Comparison of ENCODE assay signal across 11 cellular contexts in genomic region chr12:4116251-4117111, GRCh38.
DNase-seq lines count a peak whose midpoint lies in the region; ATAC-seq and TF ChIP-seq lines count a peak whose summit lies in the region.
"Had no signal": no experiment of that assay in that cellular context is flagged by ENCODE, and none has a peak within 500 bp of the region (broad histone marks: within the 10 kb centered on the region; RNA-seq: fewer than 3 reads in every experiment).

No MANE protein-coding gene starts in this region.

- H3K4me1 Mint-ChIP-seq in activated naive CD8-positive, alpha-beta T cell treated with anti-CD3 and anti-CD28 coated beads, Interleukin-2, amount 10 ng/mL, durations not matched to agents 7 days and 5 days, result peaks cover 75% of the 10 kb centered on the region
- H3K4me1 Mint-ChIP-seq in activated naive CD8-positive, alpha-beta T cell treated with anti-CD3 and anti-CD28 coated beads for 36 hours, result peaks cover 61% of the 10 kb centered on the region
- H3K4me1 Mint-ChIP-seq in T-helper 17 cell, result peaks cover 35% of the 10 kb centered on the region

- 46 to 59% (median 53%) methylated on average over 12 of the region's 12 CpGs for WGBS in heart left ventricle, 4 donors
- 25 to 58% methylated on average over 1 to 12 of the region's 12 CpGs for WGBS in transverse colon (ENCODE audit: low coverage in 1 of 2), 2 donors

- H3K27me3 ChIP-seq in heart left ventricle (peaks cover 0 to 8% (median 0%) of the 10 kb centered on the region in 9 donors), transverse colon (no peaks in the 10 kb centered on the region)

- H3K36me3 Mint-ChIP-seq in activated naive CD8-positive, alpha-beta T cell treated with anti-CD3 and anti-CD28 coated beads, Interleukin-2, amount 10 ng/mL, durations not matched to agents 7 days and 5 days, result peaks cover 3% of the 10 kb centered on the region
- H3K36me3 Mint-ChIP-seq in activated naive CD8-positive, alpha-beta T cell treated with anti-CD3 and anti-CD28 coated beads for 36 hours, result peaks cover 3% of the 10 kb centered on the region
- no peaks in the 10 kb centered on the region for H3K36me3 Mint-ChIP-seq in T-helper 17 cell (ENCODE audit: low read depth)
- H3K36me3 Mint-ChIP-seq: T-cell had no signal

- H3K27ac ChIP-seq in heart left ventricle, result no peak overlapping the region
- H3K27ac ChIP-seq in transverse colon, result peak overlapping the region in 3 of 4 donors; percentile 25 to 75 (median 28)
- H3K27ac ChIP-seq: adrenal gland had no signal

- H3K9me3 Mint-ChIP-seq in activated naive CD8-positive, alpha-beta T cell treated with anti-CD3 and anti-CD28 coated beads, Interleukin-2, amount 10 ng/mL, durations not matched to agents 7 days and 5 days, result no peaks in the 10 kb centered on the region
- no peaks in the 10 kb centered on the region for H3K9me3 Mint-ChIP-seq in activated naive CD8-positive, alpha-beta T cell treated with anti-CD3 and anti-CD28 coated beads for 36 hours
- H3K9me3 Mint-ChIP-seq: T-cell had no signal

- H3K4me3 ChIP-seq in heart left ventricle, result no peak overlapping the region
- H3K4me3 ChIP-seq in transverse colon, result no peak overlapping the region
- H3K4me3 ChIP-seq: adrenal gland, K562 had no signal

- H3K9me3 ChIP-seq in T-helper 17 cell (ENCODE audit: control insufficient read depth, low read length, poor library complexity, severe bottlenecking), result no peaks in the 10 kb centered on the region
- H3K9me3 ChIP-seq in heart left ventricle, result no peaks in the 10 kb centered on the region
- H3K9me3 ChIP-seq in transverse colon, result no peaks in the 10 kb centered on the region
- H3K9me3 ChIP-seq: adrenal gland had no signal

- TF ChIP-seq POLR2A in heart left ventricle (IDR thresholded peaks at IDR 0.05), result no peak
- no peak for TF ChIP-seq POLR2A in transverse colon (IDR thresholded peaks at IDR 0.05)

- in situ Hi-C loops in transverse colon (cut with MboI; ENCODE audit: low pct_ligation_motif_present in 1 of 4, low pct_unique_long_range_greater_than_20kb in 1 of 4, low sequenced_read_pairs in 3 of 4), result loop anchor here in 3 of 4 donors (10.0 to 25.0 kb wide), 2 partner anchors 158 to 171 kb away; partner anchors contain the start of gene CCND2 (in 1 of the 3)

- intact Hi-C loops in heart left ventricle (cut with DNase I), result no loop called here
- intact Hi-C loops in transverse colon (cut with DNase I; ENCODE audit: low total_unique reads), result loop anchor here (5.0 kb wide), 1 partner anchor 1631 kb away; no protein-coding TSS in a partner anchor

- H3K27me3 Mint-ChIP-seq in activated naive CD8-positive, alpha-beta T cell treated with anti-CD3 and anti-CD28 coated beads, Interleukin-2, amount 10 ng/mL, durations not matched to agents 7 days and 5 days, result no peaks in the 10 kb centered on the region
- peaks cover 1% of the 10 kb centered on the region for H3K27me3 Mint-ChIP-seq in activated naive CD8-positive, alpha-beta T cell treated with anti-CD3 and anti-CD28 coated beads for 36 hours
- H3K27me3 Mint-ChIP-seq in T-helper 17 cell, result peaks cover 10% of the 10 kb centered on the region
- H3K27me3 Mint-ChIP-seq: T-cell had no signal

- TF ChIP-seq EP300 in transverse colon (IDR thresholded peaks at IDR 0.05; ENCODE audit: low read depth), result no peak

- no peak for ATAC-seq in activated naive CD8-positive, alpha-beta T cell treated with anti-CD3 and anti-CD28 coated beads, Interleukin-2, amount 10 ng/mL, durations not matched to agents 7 days and 5 days (ENCODE audit: low read depth)
- no peak for ATAC-seq in T-helper 17 cell
- peak; percentile 57 to 93 (median 76) for ATAC-seq in heart left ventricle
- no peak for ATAC-seq in HG03108 (IDR thresholded peaks at IDR 0.05; ENCODE audit: unreplicated experiment)
- ATAC-seq: T-cell had no signal

- H3K27ac Mint-ChIP-seq in activated naive CD8-positive, alpha-beta T cell treated with anti-CD3 and anti-CD28 coated beads, Interleukin-2, amount 10 ng/mL, durations not matched to agents 7 days and 5 days, result peak overlapping the region; percentile 91
- no peak overlapping the region for H3K27ac Mint-ChIP-seq in activated naive CD8-positive, alpha-beta T cell treated with anti-CD3 and anti-CD28 coated beads for 36 hours
- peak overlapping the region; percentile 80 for H3K27ac Mint-ChIP-seq in T-helper 17 cell
- H3K27ac Mint-ChIP-seq: T-cell had no signal

- TF ChIP-seq CTCF in heart left ventricle (IDR thresholded peaks at IDR 0.05), result no peak
- no peak for TF ChIP-seq CTCF in transverse colon (IDR thresholded peaks at IDR 0.05)

- peak overlapping the region; percentile 22 for H3K4me3 Mint-ChIP-seq in activated naive CD8-positive, alpha-beta T cell treated with anti-CD3 and anti-CD28 coated beads, Interleukin-2, amount 10 ng/mL, durations not matched to agents 7 days and 5 days
- H3K4me3 Mint-ChIP-seq in activated naive CD8-positive, alpha-beta T cell treated with anti-CD3 and anti-CD28 coated beads for 36 hours, result no peak overlapping the region
- H3K4me3 Mint-ChIP-seq in T-helper 17 cell, result peak overlapping the region; percentile 90

- H3K36me3 ChIP-seq in heart left ventricle (no peaks in the 10 kb centered on the region), transverse colon (no peaks in the 10 kb centered on the region)
- H3K36me3 ChIP-seq: adrenal gland had no signal

- no peak for DNase-seq in activated naive CD8-positive, alpha-beta T cell treated with anti-CD3 and anti-CD28 coated beads, Interleukin-2, amount 10 ng/mL, durations not matched to agents 7 days and 5 days
- DNase-seq in activated naive CD8-positive, alpha-beta T cell treated with anti-CD3 and anti-CD28 coated beads for 36 hours, result no peak
- DNase-seq in T-helper 17 cell (no peak), heart left ventricle (peak in 2 of 5 donors; percentile 32 to 40), transverse colon (peak; percentile 60), NCI-H446 treated with DMSO at 0.1 percent for 48 hours (lab: John Stamatoyannopoulos, UW) (no peak)
- no peak for DNase-seq in stimulated activated CD4-positive, alpha-beta T cell treated with anti-CD3 and anti-CD28 coated beads, Interleukin-2, amount 100 ng/mL, for 24 hours
- DNase-seq: T-cell had no signal

- POLR2A ChIA-PET in activated naive CD8-positive, alpha-beta T cell treated with anti-CD3 and anti-CD28 coated beads, Interleukin-2, amount 10 ng/mL, durations not matched to agents 7 days and 5 days (lab: Charles Lee), result interaction anchor here (1.7 to 8.5 kb wide), 5 partner anchors 10 to 160 kb away, joined by 4 to 102 read pairs (median 36); partner anchors contain the start of gene CCND2

- H3K4me1 ChIP-seq in heart left ventricle (peaks cover 0 to 42% (median 15%) of the 10 kb centered on the region in 12 donors), transverse colon (peaks cover 23 to 33% (median 27%) of the 10 kb centered on the region in 4 donors)
- H3K4me1 ChIP-seq: adrenal gland had no signal

Comparison
In these comparisons a context has a peak if more than half of its experiments do, and no peak if none do; other contexts are left out.
1. ATAC-seq: peak in heart left ventricle (4 of 4); none in activated naive CD8-positive, alpha-beta T cell treated with anti-CD3 and anti-CD28 coated beads, Interleukin-2, amount 10 ng/mL, durations not matched to agents 7 days and 5 days (single experiment), T-helper 17 cell (single experiment) and HG03108 (single experiment).
2. H3K27ac ChIP-seq: peak in transverse colon (3 of 4); none in heart left ventricle (0 of 12).